In the genomic region with DNA sequence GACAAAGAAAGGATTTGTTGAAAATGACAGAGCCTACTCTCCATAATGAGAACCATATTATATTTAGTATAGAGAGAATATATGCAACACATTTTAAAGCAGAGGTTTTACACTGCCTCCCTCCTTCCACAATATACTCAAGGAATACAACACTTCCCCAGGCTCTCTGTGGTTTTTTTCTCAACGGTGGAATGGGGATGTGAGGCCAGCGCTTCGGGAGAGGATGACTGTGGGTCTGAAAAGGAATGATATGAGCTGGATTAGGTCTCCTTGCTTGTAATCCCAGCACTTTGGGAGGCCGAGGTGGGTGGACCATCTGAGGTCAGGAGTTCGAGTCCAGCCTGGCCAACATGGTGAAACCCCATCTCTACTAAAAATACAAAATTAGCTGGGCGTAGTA, we compare ENCODE assay signal across 9 cellular contexts.
"Had no signal": no experiment of that assay in that cellular context is flagged by ENCODE, and none has a peak within 500 bp of the region (broad histone marks: within the 10 kb centered on the region; RNA-seq: fewer than 3 reads in every experiment).

No MANE protein-coding gene starts in this region.

- H3K27me3 Mint-ChIP-seq: activated B cell treated with CpG ODN at 0.5 μM for 24 hours; stimulated activated naive B cell treated with anti-CD40 and anti-IgM and Interleukin-4, amounts not matched to agents 10 μg/mL and 1 μg/mL and 100 μg/mL, for 72 hours had no signal

- H3K27me3 ChIP-seq: gastroesophageal sphincter had no signal

- ATAC-seq: activated naive CD4-positive, alpha-beta T cell treated with anti-CD3 and anti-CD28 coated beads, Interleukin-2, amount 50 U/mL, for 72 hours; gastroesophageal sphincter; right cardiac atrium; stimulated activated naive B cell treated with anti-CD40 and anti-IgM and Interleukin-4, amounts not matched to agents 10 μg/mL and 1 μg/mL and 100 μg/mL, for 72 hours had no signal

- H3K4me3 ChIP-seq: gastroesophageal sphincter had no signal

- H3K36me3 Mint-ChIP-seq: stimulated activated naive B cell treated with anti-CD40 and anti-IgM and Interleukin-4, amounts not matched to agents 10 μg/mL and 1 μg/mL and 100 μg/mL, for 72 hours had no signal

- H3K27ac ChIP-seq: gastroesophageal sphincter had no signal

- H3K4me3 Mint-ChIP-seq: activated B cell treated with CpG ODN at 0.5 μM for 24 hours; activated CD4-positive, alpha-beta T cell treated with anti-CD3 and anti-CD28 coated beads, Interleukin-2, amount 10 ng/mL, durations not matched to agents 24 days and 14 days; stimulated activated naive B cell treated with anti-CD40 and anti-IgM and Interleukin-4, amounts not matched to agents 10 μg/mL and 1 μg/mL and 100 μg/mL, for 72 hours had no signal

- H3K36me3 ChIP-seq: gastroesophageal sphincter had no signal

- DNase-seq: activated B cell treated with CpG ODN at 0.5 μM for 24 hours; activated T-cell treated with anti-CD3 and anti-CD28 coated beads, Interleukin-2, amount 50 U/mL, for 1 hour; right cardiac atrium; stimulated activated CD4-positive, alpha-beta T cell treated with anti-CD3 and anti-CD28 coated beads, Interleukin-2, amount 100 ng/mL, for 24 hours; stimulated activated naive B cell treated with anti-CD40 and anti-IgM and Interleukin-4, amounts not matched to agents 10 μg/mL and 1 μg/mL and 100 μg/mL, for 72 hours; T-helper 2 cell had no signal

- H3K27ac Mint-ChIP-seq: activated B cell treated with CpG ODN at 0.5 μM for 24 hours; activated CD4-positive, alpha-beta T cell treated with anti-CD3 and anti-CD28 coated beads, Interleukin-2, amount 10 ng/mL, durations not matched to agents 24 days and 14 days; stimulated activated naive B cell treated with anti-CD40 and anti-IgM and Interleukin-4, amounts not matched to agents 10 μg/mL and 1 μg/mL and 100 μg/mL, for 72 hours had no signal

- H3K9me3 ChIP-seq: gastroesophageal sphincter had no signal
